Comparison of ENCODE assay signal across 8 cellular contexts in genomic region chr20:63957004-63957689, GRCh38. TPM values are rescaled to one million over a fixed set of nuclear protein-coding genes. Genes with fewer than 3 reads are reported as not detected.
DNase-seq lines count a peak whose midpoint lies in the region; ATAC-seq, FAIRE-seq and TF ChIP-seq lines count a peak whose summit lies in the region.

No MANE protein-coding gene starts in this region.

- H3K36me3 Mint-ChIP-seq in WTC11 (peaks cover 9% of the 10 kb centered on the region), chondrocyte (ENCODE audit: low read depth) (peaks cover 4% of the 10 kb centered on the region)

- H3K27ac Mint-ChIP-seq in WTC11, result no peak overlapping the region; the same call in 1 of the 2 replicates
- peak overlapping the region; percentile 93 for H3K27ac Mint-ChIP-seq in chondrocyte (ENCODE audit: unreplicated experiment)

- POLR2A ChIA-PET in WTC11 (lab: Charles Lee), result interaction anchor here (0.6 to 1.5 kb wide), 6 partner anchors 15 to 1340 kb away, joined by 3 to 4 read pairs (median 3); partner anchors contain the start of genes SAMD10 and TPD52L2

- peaks cover 20% of the 10 kb centered on the region for H3K4me1 Mint-ChIP-seq in WTC11
- peaks cover 37% of the 10 kb centered on the region for H3K4me1 Mint-ChIP-seq in chondrocyte (ENCODE audit: low read depth)

- H3K9me3 Mint-ChIP-seq in WTC11 (no peaks in the 10 kb centered on the region), chondrocyte (ENCODE audit: low read depth) (no peaks in the 10 kb centered on the region)

- FAIRE-seq in H54 (lab: Jason Lieb, UNC), result no peak

- DNase-seq in COR-L47 (lab: John Stamatoyannopoulos, UW) (peak; percentile 76), H54 (ENCODE audit: insufficient read length, low spot score) (peak; percentile 87), NCI-H187 treated with DMSO at 0.1 percent for 48 hours (lab: John Stamatoyannopoulos, UW) (peak; percentile 48), WTC11 (ENCODE audit: low spot score) (peak; percentile 78), chondrocyte (ENCODE audit: low spot score) (no peak), kidney tubule cell (ENCODE audit: low spot score) (peak; percentile 68), NCI-H1048 (lab: John Stamatoyannopoulos, UW) (no peak)
- peak; percentile 77 to 80 for DNase-seq in stimulated activated CD4-positive, alpha-beta T cell treated with anti-CD3 and anti-CD28 coated beads, Interleukin-2, amount 100 ng/mL, for 24 hours

- ATAC-seq in WTC11, result peak; percentile 71

- peak overlapping the region; percentile 76 for H3K4me3 Mint-ChIP-seq in WTC11
- peak overlapping the region; percentile 80 for H3K4me3 Mint-ChIP-seq in chondrocyte (ENCODE audit: unreplicated experiment)

- no peaks in the 10 kb centered on the region for H3K27me3 Mint-ChIP-seq in WTC11 (ENCODE audit: low read depth)
- H3K27me3 Mint-ChIP-seq in chondrocyte (ENCODE audit: low read depth), result no peaks in the 10 kb centered on the region

- no peak for TF ChIP-seq CTCF in WTC11 (IDR thresholded peaks at IDR 0.05)
- TF ChIP-seq CTCF in chondrocyte (IDR thresholded peaks at IDR 0.05), result peak; percentile 60

- CTCF ChIA-PET in WTC11 (lab: Charles Lee), result interaction anchor here (0.8 to 5.0 kb wide), 7 partner anchors 15 to 182 kb away, joined by 4 to 54 read pairs (median 6); partner anchors contain the start of genes LKAAEAR1, PRPF6 and SAMD10

- TF ChIP-seq POLR2A in H54 (IDR thresholded peaks at IDR 0.05; ENCODE audit: low read depth, low read length), result no peak

TF ChIP-seq in WTC11, 78 proteins besides CTCF, POLR2A, EP300 and RAD21 (continues in another document):
- 0 out of 2 replicates have a peak, but pooled peaks have one; percentile 61 for TF ChIP-seq ZBTB21 (CRISPR knock-in tag; IDR thresholded peaks at IDR 0.05; ENCODE audit: borderline replicate concordance)
- peak; percentile 36; the same call in 1 of the 2 replicates for TF ChIP-seq ZBTB43 (CRISPR knock-in tag; IDR thresholded peaks at IDR 0.05)
- TF ChIP-seq, protein P1, sequence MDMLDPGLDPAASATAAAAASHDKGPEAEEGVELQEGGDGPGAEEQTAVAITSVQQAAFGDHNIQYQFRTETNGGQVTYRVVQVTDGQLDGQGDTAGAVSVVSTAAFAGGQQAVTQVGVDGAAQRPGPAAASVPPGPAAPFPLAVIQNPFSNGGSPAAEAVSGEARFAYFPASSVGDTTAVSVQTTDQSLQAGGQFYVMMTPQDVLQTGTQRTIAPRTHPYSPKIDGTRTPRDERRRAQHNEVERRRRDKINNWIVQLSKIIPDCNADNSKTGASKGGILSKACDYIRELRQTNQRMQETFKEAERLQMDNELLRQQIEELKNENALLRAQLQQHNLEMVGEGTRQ (CRISPR knock-in tag; IDR thresholded peaks at IDR 0.05), result no peak
- TF ChIP-seq NFATC4 (CRISPR knock-in tag; IDR thresholded peaks at IDR 0.05), result no peak
- no peak for TF ChIP-seq OVOL2 (CRISPR knock-in tag; IDR thresholded peaks at IDR 0.05; ENCODE audit: borderline replicate concordance)
- TF ChIP-seq CREB1 (CRISPR knock-in tag; IDR thresholded peaks at IDR 0.05), result no peak
- no peak for TF ChIP-seq JAZF1 (CRISPR knock-in tag; IDR thresholded peaks at IDR 0.05)
- no peak for TF ChIP-seq NFYB (CRISPR knock-in tag; conservative IDR thresholded peaks at IDR 0.05; ENCODE audit: low read depth)
- TF ChIP-seq E2F5 (CRISPR knock-in tag; IDR thresholded peaks at IDR 0.05), result peak; percentile 29; the same call in 1 of the 2 replicates
- peak; percentile 74; the same call in 1 of the 2 replicates for TF ChIP-seq SP1 (CRISPR knock-in tag; conservative IDR thresholded peaks at IDR 0.05)
- no peak for TF ChIP-seq AR (CRISPR knock-in tag; IDR thresholded peaks at IDR 0.05)
- TF ChIP-seq ZSCAN18 (CRISPR knock-in tag; IDR thresholded peaks at IDR 0.05), result no peak
- TF ChIP-seq NR1H2 (CRISPR knock-in tag; IDR thresholded peaks at IDR 0.05), result no peak
- TF ChIP-seq ZNF121 (CRISPR knock-in tag; IDR thresholded peaks at IDR 0.05), result 0 out of 2 replicates have a peak, but pooled peaks have one; percentile 22
- TF ChIP-seq GABPB1 (CRISPR knock-in tag; IDR thresholded peaks at IDR 0.05), result peak; percentile 64
- TF ChIP-seq, protein P2, sequence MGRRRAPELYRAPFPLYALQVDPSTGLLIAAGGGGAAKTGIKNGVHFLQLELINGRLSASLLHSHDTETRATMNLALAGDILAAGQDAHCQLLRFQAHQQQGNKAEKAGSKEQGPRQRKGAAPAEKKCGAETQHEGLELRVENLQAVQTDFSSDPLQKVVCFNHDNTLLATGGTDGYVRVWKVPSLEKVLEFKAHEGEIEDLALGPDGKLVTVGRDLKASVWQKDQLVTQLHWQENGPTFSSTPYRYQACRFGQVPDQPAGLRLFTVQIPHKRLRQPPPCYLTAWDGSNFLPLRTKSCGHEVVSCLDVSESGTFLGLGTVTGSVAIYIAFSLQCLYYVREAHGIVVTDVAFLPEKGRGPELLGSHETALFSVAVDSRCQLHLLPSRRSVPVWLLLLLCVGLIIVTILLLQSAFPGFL (CRISPR knock-in tag; IDR thresholded peaks at IDR 0.05; ENCODE audit: borderline replicate concordance), result no peak
- no peak for TF ChIP-seq ATF1 (CRISPR knock-in tag; IDR thresholded peaks at IDR 0.05)

RNA-seq across cellular contexts. Expression of gene UCKL1, which starts 0.9 kb away (rescaled TPM):
- total RNA-seq in WTC11 (2021), result 46.8 to 51.2 TPM (median 48.0 TPM) in 3 replicates
- total RNA-seq in chondrocyte, result 24.3 to 27.5 TPM (median 27.2 TPM) in 3 replicates

RNA-seq across cellular contexts. Expression of gene ZNF512B, which starts 12.6 kb away (rescaled TPM):
- 19.9 to 23.3 TPM (median 20.5 TPM) in 3 replicates for total RNA-seq in WTC11 (2021)
- total RNA-seq in chondrocyte, result 36.5 to 44.3 TPM (median 37.2 TPM) in 3 replicates

RNA-seq across cellular contexts. Expression of gene SAMD10, which starts 22.3 kb away (rescaled TPM):
- total RNA-seq in WTC11 (2021) (4.6 to 6.2 TPM (median 4.8 TPM) in 3 replicates), chondrocyte (3.8 to 4.7 TPM (median 4.3 TPM) in 3 replicates)

RNA-seq across cellular contexts. Expression of gene PRPF6, which starts 23.8 kb away (rescaled TPM):
- 79.4 to 84.6 TPM (median 80.5 TPM) in 3 replicates for total RNA-seq in WTC11 (2021)
- 49.0 to 56.6 TPM (median 49.5 TPM) in 3 replicates for total RNA-seq in chondrocyte

Comparison
In these comparisons a context has a peak if more than half of its experiments do, and no peak if none do; other contexts are left out.
1. DNase-seq: peak in COR-L47 (single experiment), H54 (single experiment), NCI-H187 treated with DMSO at 0.1 percent for 48 hours (single experiment), WTC11 (single experiment), kidney tubule cell (single experiment) and stimulated activated CD4-positive, alpha-beta T cell treated with anti-CD3 and anti-CD28 coated beads, Interleukin-2, amount 100 ng/mL, for 24 hours (2 of 2); none in chondrocyte (single experiment) and NCI-H1048 (single experiment).